In the genomic region with DNA sequence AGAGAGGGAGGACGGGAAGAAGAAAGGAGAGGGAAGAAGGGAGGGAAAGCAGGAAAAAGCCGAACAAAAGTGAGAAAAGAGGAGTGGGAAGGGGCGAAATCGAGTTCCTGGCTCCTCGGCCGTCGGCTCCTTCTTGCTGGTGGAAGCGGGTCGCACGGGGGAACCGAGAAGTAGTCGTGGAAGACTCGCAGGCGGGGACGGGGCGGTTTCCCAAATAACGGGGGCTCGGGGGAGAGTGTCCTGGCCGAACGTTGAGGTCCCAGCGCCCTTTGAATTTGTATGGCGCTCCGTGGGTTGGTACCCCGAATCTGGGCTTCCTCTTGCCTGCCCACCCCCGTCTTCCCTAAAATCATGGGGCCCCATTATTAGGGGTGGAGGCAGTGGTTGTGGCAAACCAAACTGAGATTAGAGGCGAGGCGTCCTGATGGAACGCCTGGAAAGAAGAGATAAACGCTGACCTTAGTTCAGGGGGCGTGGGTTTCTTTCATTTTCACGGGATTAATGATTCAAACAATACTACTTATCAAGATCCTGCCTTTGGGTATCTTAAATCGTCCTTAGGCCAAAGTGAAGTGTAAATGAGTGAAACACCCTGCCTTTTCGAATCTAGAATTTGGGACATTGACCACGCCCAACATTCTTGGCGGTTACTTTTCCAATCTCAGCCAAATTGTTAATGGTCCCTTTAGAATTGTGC, we compare ENCODE assay signal across 8 cellular contexts. TPM values are rescaled to one million over a fixed set of nuclear protein-coding genes. Genes with fewer than 3 reads are reported as not detected.
DNase-seq lines count a peak whose midpoint lies in the region; ATAC-seq and TF ChIP-seq lines count a peak whose summit lies in the region.

No MANE protein-coding gene starts in this region.

- peak overlapping the region; percentile 68 to 70 for H3K9ac ChIP-seq in duodenal mucosa (ENCODE audit: low read depth in 1 of 2, low read length in 2 of 2)

- 1 to 2% methylated on average over 34 to 35 of the region's 35 CpGs for WGBS in upper lobe of left lung, 2 donors

- no peak for TF ChIP-seq CTCF in mesothelial cell of epicardium (IDR thresholded peaks at IDR 0.05; ENCODE audit: unreplicated experiment)
- no peak for TF ChIP-seq CTCF in upper lobe of left lung (IDR thresholded peaks at IDR 0.05)

- peak overlapping the region; percentile 88 for H3K4me3 Mint-ChIP-seq in mesothelial cell of epicardium

- no peak for TF ChIP-seq POLR2A in upper lobe of left lung (IDR thresholded peaks at IDR 0.05)

- H3K9me3 ChIP-seq in SJSA1 (replicated peaks) (0 out of 2 replicates have a peak, but pooled peaks cover 2% of the 10 kb centered on the region), duodenal mucosa (ENCODE audit: control insufficient read depth in 1 of 2, low read length in 2 of 2) (no peaks in the 10 kb centered on the region), upper lobe of left lung (no peaks in the 10 kb centered on the region)

- H3K4me1 ChIP-seq in SJSA1 (replicated peaks) (peaks cover 43% of the 10 kb centered on the region), duodenal mucosa (ENCODE audit: control insufficient read depth in 1 of 2, insufficient read depth in 2 of 2, low read length in 2 of 2) (peaks cover 19 to 27% of the 10 kb centered on the region in 2 donors), upper lobe of left lung (peaks cover 12 to 30% (median 17%) of the 10 kb centered on the region in 4 donors)

- peak in 1 of 2 donors; percentile 37 for ATAC-seq in upper lobe of left lung (ENCODE audit: low FRiP score in 2 of 2)

- H3K36me3 ChIP-seq in SJSA1 (peaks cover 5% of the 10 kb centered on the region), duodenal mucosa (ENCODE audit: control insufficient read depth in 1 of 2, insufficient read depth in 2 of 2, low read length in 2 of 2) (no peaks in the 10 kb centered on the region), upper lobe of left lung (no peaks in the 10 kb centered on the region)

- H3K9me3 Mint-ChIP-seq in mesothelial cell of epicardium: no peaks in the 10 kb centered on the region

- peak overlapping the region; percentile 93 for H3K27ac Mint-ChIP-seq in mesothelial cell of epicardium

- peak overlapping the region; percentile 97 for H3K4me3 ChIP-seq in SJSA1
- H3K4me3 ChIP-seq in duodenal mucosa (ENCODE audit: low read depth in 1 of 2, low read length in 2 of 2): peak overlapping the region; percentile 66 to 86
- peak overlapping the region; percentile 36 to 98 (median 94) for H3K4me3 ChIP-seq in upper lobe of left lung

- H3K4me1 Mint-ChIP-seq in mesothelial cell of epicardium: peaks cover 36% of the 10 kb centered on the region

- no peaks in the 10 kb centered on the region for H3K36me3 Mint-ChIP-seq in mesothelial cell of epicardium

- no peaks in the 10 kb centered on the region for H3K27me3 Mint-ChIP-seq in mesothelial cell of epicardium (ENCODE audit: low read depth)

- peak; percentile 44 for DNase-seq in NCI-H748 (lab: John Stamatoyannopoulos, UW; ENCODE audit: unreplicated experiment)
- no peak for DNase-seq in NCI-H748 treated with DMSO at 0.1 percent for 48 hours (lab: John Stamatoyannopoulos, UW)
- peak; percentile 44 to 71 for DNase-seq in SJSA1 (ENCODE audit: low read depth in 1 of 2, low spot score in 2 of 2)
- peak in 1 of 2 experiments; percentile 64 for DNase-seq in mesothelial cell of epicardium (ENCODE audit: low spot score in 2 of 2, unreplicated experiment in 2 of 2)
- DNase-seq in upper lobe of left lung: no peak
- no peak for DNase-seq in NCI-H2081 (lab: John Stamatoyannopoulos, UW)
- DNase-seq in T1000 (lab: John Stamatoyannopoulos, UW): no peak

- H3K27ac ChIP-seq in SJSA1 (peak overlapping the region; percentile 85), duodenal mucosa (ENCODE audit: low read depth, low read length) (peak overlapping the region; percentile 56), upper lobe of left lung (peak overlapping the region; percentile 85 to 95 (median 94))

- no peak for TF ChIP-seq EP300 in upper lobe of left lung (IDR thresholded peaks at IDR 0.05)

- no peaks in the 10 kb centered on the region for H3K27me3 ChIP-seq in SJSA1 (replicated peaks)
- H3K27me3 ChIP-seq in duodenal mucosa (ENCODE audit: control insufficient read depth in 1 of 2, insufficient read depth in 2 of 2, low read length in 2 of 2): no peaks in the 10 kb centered on the region
- H3K27me3 ChIP-seq in upper lobe of left lung: no peaks in the 10 kb centered on the region

RNA-seq across cellular contexts. Expression of gene UBTD2, which starts 0.9 kb away (rescaled TPM):
- 44.0 and 63.4 TPM in 2 replicates for total RNA-seq in SJSA1 (2014; rRNA removed; shearing (Covaris generic))
- total RNA-seq in mesothelial cell of epicardium (41.2 to 43.8 TPM (median 42.2 TPM) in 3 replicates), upper lobe of left lung (10 to 100 TPM in 5 of 6 donors, 1 to 10 TPM in 1; 9.4 to 22.3 (median 15.8) TPM)

Comparison
In these comparisons a context has a peak if more than half of its experiments do, and no peak if none do; other contexts are left out.
1. DNase-seq: peak in NCI-H748 (single experiment) and SJSA1 (2 of 2); none in NCI-H748 treated with DMSO at 0.1 percent for 48 hours (single experiment), upper lobe of left lung (0 of 2), NCI-H2081 (0 of 2) and T1000 (single experiment).
2. Peak in every context shown above with its lines, with median percentiles within 50 percentile points of each other: H3K27ac ChIP-seq and H3K4me3 ChIP-seq.